8 cellular contexts compared by ENCODE assay signal in genomic region chr7:158975526-158976467, GRCh38.
DNase-seq lines count a peak whose midpoint lies in the region; ATAC-seq, FAIRE-seq and TF ChIP-seq lines count a peak whose summit lies in the region.

No MANE protein-coding gene starts in this region.

- intact Hi-C loops in activated CD4-positive, alpha-beta T cell treated with anti-CD3 and anti-CD28 coated beads for 36 hours (cut with DNase I, micrococcal nuclease) = loop anchor here (1.0 to 10.0 kb wide), 8 partner anchors 42 to 580 kb away; partner anchors contain the start of genes NCAPG2 (in 1 of the 2) and PTPRN2 (in 1 of the 2)

- H3K4me1 Mint-ChIP-seq in activated CD4-positive, alpha-beta T cell treated with anti-CD3 and anti-CD28 coated beads for 36 hours = peaks cover 20% of the 10 kb centered on the region
- peaks cover 20% of the 10 kb centered on the region for H3K4me1 Mint-ChIP-seq in activated naive CD4-positive, alpha-beta T cell treated with anti-CD3 and anti-CD28 coated beads, Interleukin-2, amount 10 ng/mL, durations not matched to agents 7 days and 5 days

- peaks cover 5% of the 10 kb centered on the region for H3K9me3 Mint-ChIP-seq in activated CD4-positive, alpha-beta T cell treated with anti-CD3 and anti-CD28 coated beads for 36 hours (ENCODE audit: low read depth)
- peaks cover 14% of the 10 kb centered on the region for H3K9me3 Mint-ChIP-seq in activated naive CD4-positive, alpha-beta T cell treated with anti-CD3 and anti-CD28 coated beads, Interleukin-2, amount 10 ng/mL, durations not matched to agents 7 days and 5 days

- CTCF ChIA-PET in activated CD4-positive, alpha-beta T cell treated with anti-CD3 and anti-CD28 coated beads for 36 hours (lab: Charles Lee) = interaction anchor here (0.8 to 2.0 kb wide), 14 partner anchors 8 to 379 kb away, joined by 3 to 8 read pairs (median 4); no protein-coding TSS in a partner anchor
- CTCF ChIA-PET in activated naive CD4-positive, alpha-beta T cell treated with anti-CD3 and anti-CD28 coated beads, Interleukin-2, amount 10 ng/mL, durations not matched to agents 7 days and 5 days (lab: Charles Lee) = interaction anchor here (0.6 to 2.5 kb wide), 24 partner anchors 17 to 482 kb away, joined by 3 to 38 read pairs (median 4); no protein-coding TSS in a partner anchor

- no peak overlapping the region for H3K4me3 Mint-ChIP-seq in activated CD4-positive, alpha-beta T cell treated with anti-CD3 and anti-CD28 coated beads for 36 hours
- peak overlapping the region; percentile 69 for H3K4me3 Mint-ChIP-seq in activated naive CD4-positive, alpha-beta T cell treated with anti-CD3 and anti-CD28 coated beads, Interleukin-2, amount 10 ng/mL, durations not matched to agents 7 days and 5 days

- DNase-seq in activated CD4-positive, alpha-beta T cell treated with anti-CD3 and anti-CD28 coated beads for 36 hours = peak; percentile 80
- DNase-seq in activated CD4-positive, alpha-beta T cell treated with anti-CD3 and anti-CD28 coated beads for 1 hour = no peak
- DNase-seq in NCI-H69 (lab: John Stamatoyannopoulos, UW) = peak; percentile 76
- DNase-seq in activated naive CD4-positive, alpha-beta T cell treated with anti-CD3 and anti-CD28 coated beads, Interleukin-2, amount 10 ng/mL, durations not matched to agents 7 days and 5 days = peak; percentile 71
- peak; percentile 61 for DNase-seq in stimulated activated naive CD8-positive, alpha-beta T cell treated with anti-CD3 and anti-CD28 coated beads, Interleukin-15, Interleukin-2, amounts not matched to agents 100 U/mL and 50 U/mL, for 24 hours
- DNase-seq in 8988T = no peak
- DNase-seq in D721Med (ENCODE audit: insufficient read length, low spot score) = no peak

- FAIRE-seq in D721Med (lab: Jason Lieb, UNC) = no peak

- ATAC-seq in activated CD4-positive, alpha-beta T cell treated with anti-CD3 and anti-CD28 coated beads for 36 hours = peak; percentile 57
- peak; percentile 30 for ATAC-seq in stimulated activated naive CD8-positive, alpha-beta T cell treated with anti-CD3 and anti-CD28 coated beads, Interleukin-15, Interleukin-2, amounts not matched to agents 100 U/mL and 50 U/mL, for 24 hours
- no peak for ATAC-seq in GM21360 (IDR thresholded peaks at IDR 0.05; ENCODE audit: unreplicated experiment)

- POLR2A ChIA-PET in activated CD4-positive, alpha-beta T cell treated with anti-CD3 and anti-CD28 coated beads for 36 hours (lab: Charles Lee) = no interaction called here

- no peak for TF ChIP-seq CTCF in D721Med (IDR thresholded peaks at IDR 0.05; ENCODE audit: insufficient read depth, missing control alignments)

- no peaks in the 10 kb centered on the region for H3K27me3 Mint-ChIP-seq in activated CD4-positive, alpha-beta T cell treated with anti-CD3 and anti-CD28 coated beads for 36 hours
- H3K27me3 Mint-ChIP-seq in activated naive CD4-positive, alpha-beta T cell treated with anti-CD3 and anti-CD28 coated beads, Interleukin-2, amount 10 ng/mL, durations not matched to agents 7 days and 5 days = peaks cover 4% of the 10 kb centered on the region

- H3K27ac Mint-ChIP-seq in activated CD4-positive, alpha-beta T cell treated with anti-CD3 and anti-CD28 coated beads for 36 hours = peak overlapping the region; percentile 93
- no peak overlapping the region for H3K27ac Mint-ChIP-seq in activated naive CD4-positive, alpha-beta T cell treated with anti-CD3 and anti-CD28 coated beads, Interleukin-2, amount 10 ng/mL, durations not matched to agents 7 days and 5 days

- H3K36me3 Mint-ChIP-seq in activated CD4-positive, alpha-beta T cell treated with anti-CD3 and anti-CD28 coated beads for 36 hours (ENCODE audit: low read depth) = peaks cover 3% of the 10 kb centered on the region
- peaks cover 3% of the 10 kb centered on the region for H3K36me3 Mint-ChIP-seq in activated naive CD4-positive, alpha-beta T cell treated with anti-CD3 and anti-CD28 coated beads, Interleukin-2, amount 10 ng/mL, durations not matched to agents 7 days and 5 days

Comparison
In these comparisons a context has a peak if more than half of its experiments do, and no peak if none do; other contexts are left out.
1. DNase-seq: peak in activated CD4-positive, alpha-beta T cell treated with anti-CD3 and anti-CD28 coated beads for 36 hours (single experiment), NCI-H69 (single experiment), activated naive CD4-positive, alpha-beta T cell treated with anti-CD3 and anti-CD28 coated beads, Interleukin-2, amount 10 ng/mL, durations not matched to agents 7 days and 5 days (single experiment) and stimulated activated naive CD8-positive, alpha-beta T cell treated with anti-CD3 and anti-CD28 coated beads, Interleukin-15, Interleukin-2, amounts not matched to agents 100 U/mL and 50 U/mL, for 24 hours (single experiment); none in activated CD4-positive, alpha-beta T cell treated with anti-CD3 and anti-CD28 coated beads for 1 hour (single experiment), 8988T (single experiment) and D721Med (single experiment).